ENCODE assay signal across 25 cellular contexts in the genomic region with DNA sequence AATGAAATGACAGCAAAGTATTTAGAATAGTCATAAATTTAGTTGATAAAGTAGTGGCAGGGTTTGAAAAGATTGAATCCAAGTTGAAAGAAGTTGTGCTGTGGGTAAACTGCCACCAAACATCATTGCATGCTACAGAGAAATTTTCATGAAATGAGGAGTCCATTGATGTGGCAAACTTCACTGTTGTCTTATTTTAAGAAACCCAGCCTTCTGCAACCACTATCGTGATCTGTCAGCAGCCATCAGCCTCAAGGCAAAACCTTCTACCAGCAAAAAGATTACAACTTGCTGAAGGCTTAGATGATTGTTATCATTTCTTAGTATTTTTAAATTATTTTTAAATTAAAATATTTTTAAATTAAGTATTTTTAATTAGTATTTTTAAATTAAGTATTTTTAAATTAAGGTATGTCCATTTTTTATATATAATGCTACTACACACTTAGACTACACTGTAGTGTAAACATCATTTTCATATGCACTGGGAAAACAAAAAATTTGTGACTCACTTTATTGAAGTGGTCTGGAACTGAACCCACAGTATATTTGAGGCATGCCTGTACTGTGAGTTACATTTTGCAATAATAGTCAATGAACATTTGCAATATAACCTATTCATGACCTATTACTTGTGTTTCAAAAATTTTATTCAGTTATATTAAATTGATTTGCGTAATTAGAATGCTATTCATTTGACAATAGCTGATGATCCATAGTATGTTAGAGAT.
DNase-seq lines count a peak whose midpoint lies in the region; ATAC-seq, FAIRE-seq and TF ChIP-seq lines count a peak whose summit lies in the region.
"Had no signal": no experiment of that assay in that cellular context is flagged by ENCODE, and none has a peak within 500 bp of the region (broad histone marks: within the 10 kb centered on the region; RNA-seq: fewer than 3 reads in every experiment).

No MANE protein-coding gene starts in this region.

- H3K27me3 Mint-ChIP-seq in activated CD4-positive, alpha-beta memory T cell treated with anti-CD3 and anti-CD28 coated beads for 36 hours = no peaks in the 10 kb centered on the region
- H3K27me3 Mint-ChIP-seq: activated T-cell treated with anti-CD3 and anti-CD28 coated beads, Interleukin-2, amount 50 U/mL, for 24 hours; CD4-positive, alpha-beta memory T cell; T-cell had no signal

- H3K4me1 Mint-ChIP-seq in activated CD4-positive, alpha-beta memory T cell treated with anti-CD3 and anti-CD28 coated beads for 36 hours (ENCODE audit: low read depth) = no peaks in the 10 kb centered on the region
- H3K4me1 Mint-ChIP-seq: CD4-positive, alpha-beta memory T cell; T-cell had no signal

- CTCF ChIA-PET in activated CD4-positive, alpha-beta memory T cell treated with anti-CD3 and anti-CD28 coated beads for 36 hours (lab: Charles Lee) = no interaction called here

- H3K9me3 Mint-ChIP-seq in activated CD4-positive, alpha-beta memory T cell treated with anti-CD3 and anti-CD28 coated beads for 36 hours = peaks cover 13% of the 10 kb centered on the region

- in situ Hi-C loops in brain microvascular endothelial cell (cut with HindIII; ENCODE audit: low pct_ligation_motif_present, low sequenced_read_pairs) = no loop called here

- no peak overlapping the region for H3K4me3 Mint-ChIP-seq in activated CD4-positive, alpha-beta memory T cell treated with anti-CD3 and anti-CD28 coated beads for 36 hours
- H3K4me3 Mint-ChIP-seq: activated T-cell treated with anti-CD3 and anti-CD28 coated beads, Interleukin-2, amount 50 U/mL, for 24 hours; CD4-positive, alpha-beta memory T cell; T-cell had no signal

- H3K36me3 ChIP-seq in brain microvascular endothelial cell (replicated peaks) = no peaks in the 10 kb centered on the region
- H3K36me3 ChIP-seq: suprapubic skin, vagina had no signal

- ATAC-seq in GM18907 (IDR thresholded peaks at IDR 0.05; ENCODE audit: unreplicated experiment) (no peak), GM18498 (IDR thresholded peaks at IDR 0.05; ENCODE audit: unreplicated experiment) (no peak)
- ATAC-seq: psoas muscle, T-cell had no signal

- H3K4me3 ChIP-seq in brain microvascular endothelial cell (ENCODE audit: low read depth, low read length) = no peak overlapping the region
- H3K4me3 ChIP-seq: psoas muscle, suprapubic skin, vagina had no signal

- DNase-seq in Daoy (ENCODE audit: low read depth) (peak; percentile 53), LHCN-M2 (ENCODE audit: low read depth) (peak; percentile 46), brain microvascular endothelial cell (peak; percentile 49), frontal cortex (ENCODE audit: low spot score in 2 of 2) (no peak), superior temporal gyrus (ENCODE audit: extremely low spot score) (no peak)
- DNase-seq in activated CD4-positive, alpha-beta memory T cell treated with anti-CD3 and anti-CD28 coated beads for 36 hours = no peak
- DNase-seq: activated CD8-positive, alpha-beta memory T cell treated with anti-CD3 and anti-CD28 coated beads for 24 hours; activated T-cell treated with anti-CD3 and anti-CD28 coated beads, Interleukin-2, amount 50 U/mL, for 24 hours; amniotic stem cell; CD4-positive, alpha-beta memory T cell; cerebellar nuclear complex; DMS79 treated with DMSO at 0.1 percent for 48 hours; Karpas-422; NCI-H1092; NCI-H2029 treated with DMSO at 0.1 percent for 48 hours; NCI-H345; psoas muscle; SHP77 treated with DMSO at 0.1 percent for 48 hours; T-cell had no signal

- no peaks in the 10 kb centered on the region for H3K36me3 Mint-ChIP-seq in activated CD4-positive, alpha-beta memory T cell treated with anti-CD3 and anti-CD28 coated beads for 36 hours
- H3K36me3 Mint-ChIP-seq: CD4-positive, alpha-beta memory T cell; T-cell had no signal

- no peaks in the 10 kb centered on the region for H3K27me3 ChIP-seq in brain microvascular endothelial cell (replicated peaks)
- H3K27me3 ChIP-seq: suprapubic skin, vagina had no signal

- FAIRE-seq in frontal cortex (lab: Jason Lieb, UNC) = peak; percentile 24
- FAIRE-seq: HTR-8/SVneo, TTC549 had no signal

- POLR2A ChIA-PET in activated CD4-positive, alpha-beta memory T cell treated with anti-CD3 and anti-CD28 coated beads for 36 hours (lab: Charles Lee) = no interaction called here

- no peak for TF ChIP-seq CTCF in brain microvascular endothelial cell (IDR thresholded peaks at IDR 0.05; ENCODE audit: low read depth, low read length, missing control alignments)

- intact Hi-C loops in activated CD4-positive, alpha-beta memory T cell treated with anti-CD3 and anti-CD28 coated beads for 36 hours (cut with micrococcal nuclease) = no loop called here

- no peak overlapping the region for H3K27ac Mint-ChIP-seq in activated CD4-positive, alpha-beta memory T cell treated with anti-CD3 and anti-CD28 coated beads for 36 hours
- H3K27ac Mint-ChIP-seq: activated T-cell treated with anti-CD3 and anti-CD28 coated beads, Interleukin-2, amount 50 U/mL, for 24 hours; CD4-positive, alpha-beta memory T cell; T-cell had no signal

- H3K27ac ChIP-seq in brain microvascular endothelial cell = no peak overlapping the region
- H3K27ac ChIP-seq: psoas muscle, suprapubic skin, vagina had no signal

Comparison
In these comparisons a context has a peak if more than half of its experiments do, and no peak if none do; other contexts are left out.
1. DNase-seq: peak in Daoy (single experiment), LHCN-M2 (single experiment) and brain microvascular endothelial cell (single experiment); none in frontal cortex (0 of 2), superior temporal gyrus (single experiment) and activated CD4-positive, alpha-beta memory T cell treated with anti-CD3 and anti-CD28 coated beads for 36 hours (single experiment).